18 cellular contexts compared by ENCODE assay signal in the genomic region with DNA sequence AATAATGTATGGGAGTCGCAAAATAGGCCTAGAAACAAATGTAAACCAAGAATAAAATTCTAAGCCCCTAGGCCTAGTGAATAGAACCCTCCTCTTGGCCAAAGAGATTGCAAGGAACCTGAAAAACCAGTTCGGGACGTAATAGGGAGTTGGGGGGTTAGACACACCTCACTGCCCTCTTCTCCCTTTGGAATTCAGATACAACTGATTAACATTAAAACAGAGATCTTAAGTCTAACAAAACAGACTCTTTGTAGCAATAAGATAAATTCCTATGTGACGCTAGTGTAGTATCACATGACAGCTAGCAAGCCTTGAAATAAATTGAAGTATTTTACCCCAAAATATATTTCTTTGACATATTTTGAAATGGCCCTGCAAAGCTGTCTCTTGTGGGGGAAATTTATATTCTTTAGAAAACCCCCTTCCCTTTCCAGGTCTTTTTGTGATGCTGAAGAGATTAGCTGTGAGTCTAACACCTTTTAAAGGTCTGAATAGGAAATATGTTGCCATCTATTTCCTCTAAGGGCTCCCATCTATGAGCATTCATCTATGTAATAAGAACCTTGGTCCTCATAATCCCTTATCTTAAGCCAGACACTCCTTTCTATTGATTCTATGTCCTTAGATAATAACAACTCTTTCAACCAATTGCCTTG.
A peak's percentile ranks its signal among the peaks of the same experiment; 100 is the strongest.
DNase-seq lines count a peak whose midpoint lies in the region; ATAC-seq and TF ChIP-seq lines count a peak whose summit lies in the region.
"Had no signal": no experiment of that assay in that cellular context is flagged by ENCODE, and none has a peak within 500 bp of the region (broad histone marks: within the 10 kb centered on the region; RNA-seq: fewer than 3 reads in every experiment).

No MANE protein-coding gene starts in this region.

- intact Hi-C loops in lower leg skin (cut with DNase I; ENCODE audit: low total_unique reads), result no loop called here

- no peak overlapping the region for H3K9ac ChIP-seq in mesendoderm (ENCODE audit: low read length)

- no CpG with 5 or more reads among the region's 4 CpGs for WGBS in mesendoderm (ENCODE audit: extremely low coverage, insufficient coverage, low lambda C conversion rate)
- 41 to 48% methylated on average over 4 of the region's 4 CpGs for WGBS in lower leg skin, 2 donors

- H3K56ac ChIP-seq in mesendoderm (ENCODE audit: low read length), result no peak overlapping the region

- H3K23ac ChIP-seq in mesendoderm (ENCODE audit: low read length), result no peak overlapping the region

- H4K8ac ChIP-seq in mesendoderm (ENCODE audit: low read depth, low read length), result no peak overlapping the region

- H3K4me1 ChIP-seq in mesendoderm (ENCODE audit: control insufficient read depth, low read depth, low read length), result no peaks in the 10 kb centered on the region

- H2BK15ac ChIP-seq in mesendoderm (replicated peaks; ENCODE audit: low read depth), result no peak overlapping the region

- H3K27me3 ChIP-seq in mesendoderm (ENCODE audit: insufficient read depth, low read length, poor library complexity), result no peaks in the 10 kb centered on the region
- H3K27me3 ChIP-seq: MG63 had no signal

- H3K4me3 ChIP-seq in mesendoderm (ENCODE audit: low read length), result no peak overlapping the region
- H3K4me3 ChIP-seq in lower leg skin (ENCODE audit: low read depth, poor library complexity, severe bottlenecking), result no peak overlapping the region
- H3K4me3 ChIP-seq: GM12878, MG63 had no signal

- no peak for ATAC-seq in HG03025 (IDR thresholded peaks at IDR 0.05; ENCODE audit: low FRiP score, unreplicated experiment)
- ATAC-seq: GM12878, HepG2, PC-3 had no signal

- no peaks in the 10 kb centered on the region for H3K79me2 ChIP-seq in mesendoderm (ENCODE audit: control insufficient read depth, insufficient read depth, low read length)

- no peaks in the 10 kb centered on the region for H3K36me3 ChIP-seq in mesendoderm (ENCODE audit: control insufficient read depth, insufficient read depth, low read length)
- H3K36me3 ChIP-seq: MG63 had no signal

- H3K79me1 ChIP-seq in mesendoderm (ENCODE audit: low read length), result no peaks in the 10 kb centered on the region

- no peak overlapping the region for H2BK120ac ChIP-seq in mesendoderm (ENCODE audit: low read depth, low read length)

- H2BK5ac ChIP-seq in mesendoderm (ENCODE audit: low read length), result no peak overlapping the region

- no peak overlapping the region for H2AK5ac ChIP-seq in mesendoderm (ENCODE audit: low read length)

- no peak overlapping the region for H3K18ac ChIP-seq in mesendoderm (ENCODE audit: low read length)

- no peak overlapping the region for H4K5ac ChIP-seq in mesendoderm (ENCODE audit: low read length)

- TF ChIP-seq CTCF in lower leg skin (IDR thresholded peaks at IDR 0.05), result no peak

- H3K4me2 ChIP-seq in mesendoderm (ENCODE audit: low read length), result no peak overlapping the region

- TF ChIP-seq POLR2A in lower leg skin (IDR thresholded peaks at IDR 0.05), result no peak

- H3K4ac ChIP-seq in mesendoderm (ENCODE audit: low read depth, low read length), result no peak overlapping the region

- DNase-seq in DMS53 treated with DMSO at 0.1 percent for 48 hours (lab: John Stamatoyannopoulos, UW; ENCODE audit: unreplicated experiment) (peak; percentile 4), NCI-H510A (lab: John Stamatoyannopoulos, UW) (peak; percentile 13), iPS DF 19.7 (ENCODE audit: low read depth, low spot score) (peak; percentile 82), mesendoderm (peak; percentile 78), lower leg skin (ENCODE audit: low spot score in 2 of 2) (no peak), NCI-H2029 (lab: John Stamatoyannopoulos, UW) (no peak), HPDE6-E6E7 (ENCODE audit: extremely low spot score) (no peak)
- DNase-seq: COR-L47, MG63, NCI-H2081, NCI-H2227 treated with DMSO at 0.1 percent for 48 hours, NCI-H69, PC-3 had no signal

- no peak overlapping the region for H3K27ac ChIP-seq in mesendoderm (ENCODE audit: low read depth, low read length)
- H3K27ac ChIP-seq: C4-2B, HL-60 had no signal

Comparison
In these comparisons a context has a peak if more than half of its experiments do, and no peak if none do; other contexts are left out.
1. DNase-seq: peak in DMS53 treated with DMSO at 0.1 percent for 48 hours (single experiment), NCI-H510A (single experiment), iPS DF 19.7 (single experiment) and mesendoderm (single experiment); none in lower leg skin (0 of 2), NCI-H2029 (single experiment) and HPDE6-E6E7 (single experiment).